Comparison of ENCODE assay signal across 1 cellular context in genomic region chr17:58541249-58541648, GRCh38.
TF ChIP-seq lines count a peak whose summit lies in the region.

No MANE protein-coding gene starts in this region.

TF ChIP-seq in H1, 55 proteins besides CTCF, POLR2A, EP300 and RAD21:
- no peak for TF ChIP-seq SUZ12 (IDR thresholded peaks at IDR 0.05; ENCODE audit: low read length)
- no peak for TF ChIP-seq RFX5 (IDR thresholded peaks at IDR 0.05; ENCODE audit: borderline replicate concordance, low read depth, low read length)
- no peak for TF ChIP-seq CHD2 (IDR thresholded peaks at IDR 0.05; ENCODE audit: low read length)
- TF ChIP-seq POU5F1 (IDR thresholded peaks at IDR 0.05; ENCODE audit: low read depth, low read length), result no peak
- TF ChIP-seq SP2 (IDR thresholded peaks at IDR 0.05; ENCODE audit: low read length), result no peak
- TF ChIP-seq CBX8 (IDR thresholded peaks at IDR 0.05; ENCODE audit: borderline replicate concordance, low read depth, low read length), result no peak
- no peak for TF ChIP-seq NRF1 (IDR thresholded peaks at IDR 0.05; ENCODE audit: low read depth, low read length)
- no peak for TF ChIP-seq ZNF274 (IDR thresholded peaks at IDR 0.05; ENCODE audit: borderline replicate concordance, extremely low read depth, low read length)
- TF ChIP-seq GTF2F1 (IDR thresholded peaks at IDR 0.05; ENCODE audit: borderline replicate concordance, low read depth, low read length), result no peak
- TF ChIP-seq HDAC2 (IDR thresholded peaks at IDR 0.05; ENCODE audit: borderline replicate concordance in 1 of 2, low read depth in 2 of 2, low read length in 2 of 2), result no peak
